ENCODE assay signal across 9 cellular contexts in genomic region chr4:20251061-20251795, GRCh38.
DNase-seq lines count a peak whose midpoint lies in the region; ATAC-seq and TF ChIP-seq lines count a peak whose summit lies in the region.
"Had no signal": no experiment of that assay in that cellular context is flagged by ENCODE, and none has a peak within 500 bp of the region (broad histone marks: within the 10 kb centered on the region; RNA-seq: fewer than 3 reads in every experiment).

No MANE protein-coding gene starts in this region.

- no peaks in the 10 kb centered on the region for H3K79me2 ChIP-seq in KMS-11 (ENCODE audit: insufficient read depth, low read depth)

- no peaks in the 10 kb centered on the region for H3K27me3 ChIP-seq in KMS-11 (ENCODE audit: insufficient read depth, low read depth)

- no peak overlapping the region; the same call in 1 of the 2 replicates for H3K9ac ChIP-seq in KMS-11

- H3K4me1 ChIP-seq in KMS-11 (ENCODE audit: low read depth, poor library complexity, severe bottlenecking): peaks cover 7% of the 10 kb centered on the region

- H4K20me1 ChIP-seq in KMS-11 (ENCODE audit: insufficient read depth): no peaks in the 10 kb centered on the region

- H3K4me2 ChIP-seq in KMS-11: peak overlapping the region; percentile 33; the same call in 1 of the 2 replicates

- ATAC-seq in HG02610 (IDR thresholded peaks at IDR 0.05; ENCODE audit: unreplicated experiment): no peak

- peak overlapping the region; percentile 85 for H2AFZ ChIP-seq in KMS-11 (ENCODE audit: low read depth)

- no peak for TF ChIP-seq CTCF in KMS-11 (conservative IDR thresholded peaks at IDR 0.05; ENCODE audit: low read depth, low read length)
- TF ChIP-seq CTCF in epithelial cell of esophagus (IDR thresholded peaks at IDR 0.05; ENCODE audit: insufficient read depth, low read depth, low read length, missing control alignments): no peak

- no peaks in the 10 kb centered on the region for H3K36me3 ChIP-seq in KMS-11 (ENCODE audit: insufficient read depth)

- H3K4me3 ChIP-seq in KMS-11 (IDR thresholded peaks at IDR 0.05; ENCODE audit: insufficient read depth, low read depth, low read length) (no peak overlapping the region), epithelial cell of esophagus (ENCODE audit: low read length) (peak overlapping the region; percentile 43)

- no peak overlapping the region for H3K27ac ChIP-seq in KMS-11
- H3K27ac ChIP-seq: C4-2B had no signal

- peak; percentile 65 for DNase-seq in NCI-H1105 treated with DMSO at 0.1 percent for 48 hours (lab: John Stamatoyannopoulos, UW)
- no peak for DNase-seq in NCI-H1105 (lab: John Stamatoyannopoulos, UW)
- no peak for DNase-seq in epithelial cell of esophagus (ENCODE audit: low read depth)
- peak; percentile 91 for DNase-seq in retina
- no peak for DNase-seq in amniotic stem cell (lab: John Stamatoyannopoulos, UW)
- no peak for DNase-seq in activated naive CD4-positive, alpha-beta T cell treated with anti-CD3 and anti-CD28 coated beads, Interleukin-2, amount 50 U/mL, for 16 hours

Comparison
In these comparisons a context has a peak if more than half of its experiments do, and no peak if none do; other contexts are left out.
1. DNase-seq: peak in NCI-H1105 treated with DMSO at 0.1 percent for 48 hours (single experiment) and retina (single experiment); none in NCI-H1105 (single experiment), epithelial cell of esophagus (single experiment), amniotic stem cell (single experiment) and activated naive CD4-positive, alpha-beta T cell treated with anti-CD3 and anti-CD28 coated beads, Interleukin-2, amount 50 U/mL, for 16 hours (single experiment).